In genomic region chr10:123154943-123155505, GRCh38 we compare ENCODE assay signal across 9 cellular contexts. TPM values are rescaled to one million over a fixed set of nuclear protein-coding genes. Genes with fewer than 3 reads are reported as not detected.
DNase-seq lines count a peak whose midpoint lies in the region; FAIRE-seq and TF ChIP-seq lines count a peak whose summit lies in the region.
"Had no signal": no experiment of that assay in that cellular context is flagged by ENCODE, and none has a peak within 500 bp of the region (broad histone marks: within the 10 kb centered on the region; RNA-seq: fewer than 3 reads in every experiment).

No MANE protein-coding gene starts in this region.

- H3K4me2 ChIP-seq in H9 (ENCODE audit: insufficient read depth, insufficient read length, low read length) = peak overlapping the region; percentile 95

- no peak overlapping the region for H2BK12ac ChIP-seq in H9 (ENCODE audit: insufficient read length, low read depth, low read length)

- no peak overlapping the region for H3T11ph ChIP-seq in H9 (ENCODE audit: low read length)

- H3K27ac ChIP-seq in H9 (ENCODE audit: insufficient read length, low read depth, low read length) (no peak overlapping the region), vagina (peak overlapping the region; percentile 91)

- H2BK15ac ChIP-seq in H9 (ENCODE audit: low read depth, low read length) = no peak overlapping the region

- intact Hi-C loops in vagina (cut with DNase I) = no loop called here

- H3K9me3 Mint-ChIP-seq in H9 = peaks cover 0 to 2% of the 10 kb centered on the region in 2 experiments; a peak in 2 of 5 replicates

- no peak for FAIRE-seq in bronchial epithelial cell (lab: Jason Lieb, UNC)
- FAIRE-seq: colon had no signal

- H3K14ac ChIP-seq in H9 (ENCODE audit: insufficient read depth, low read length) = no peak overlapping the region; the same call in 1 of the 2 replicates

- H3K23me2 ChIP-seq in H9 (ENCODE audit: insufficient read length, low read depth, low read length, poor library complexity, severe bottlenecking) = peaks cover 15% of the 10 kb centered on the region

- peaks cover 24% of the 10 kb centered on the region; the same call in 1 of the 2 replicates for H3K79me2 ChIP-seq in H9 (ENCODE audit: insufficient read depth, low read length)

- peak overlapping the region; percentile 80 for H3K9ac ChIP-seq in H9 (ENCODE audit: extremely low read depth, insufficient read length, low read length)

- no peak overlapping the region for H3K18ac ChIP-seq in H9 (ENCODE audit: insufficient read length, low read depth, low read length)

- TF ChIP-seq POLR2A in vagina (IDR thresholded peaks at IDR 0.05) = no peak

- no peak overlapping the region for H2BK120ac ChIP-seq in H9 (ENCODE audit: low read depth, low read length, poor library complexity, severe bottlenecking)

- no peak for TF ChIP-seq CTCF in H9 (conservative IDR thresholded peaks at IDR 0.05)
- TF ChIP-seq CTCF in bronchial epithelial cell (IDR thresholded peaks at IDR 0.05; ENCODE audit: insufficient read depth, low read length, severe bottlenecking) = no peak
- TF ChIP-seq CTCF in vagina (IDR thresholded peaks at IDR 0.05) = no peak

- H2AFZ ChIP-seq in H9 (ENCODE audit: low read length) = no peak overlapping the region

- H2AK5ac ChIP-seq in H9 (ENCODE audit: insufficient read length, low read length) = no peak overlapping the region

- H2BK20ac ChIP-seq in H9 (ENCODE audit: low read depth, low read length, poor library complexity, severe bottlenecking) = no peak overlapping the region

- H3K27me3 ChIP-seq in H9 (ENCODE audit: insufficient read depth, low read length) = peaks cover 6% of the 10 kb centered on the region; the same call in 1 of the 2 replicates
- peaks cover 6% of the 10 kb centered on the region for H3K27me3 ChIP-seq in bronchial epithelial cell (ENCODE audit: control insufficient read depth, insufficient read depth, low read length)
- peaks cover 7% of the 10 kb centered on the region for H3K27me3 ChIP-seq in vagina

- no CpG with 5 or more reads among the region's 26 CpGs for WGBS in H9 (ENCODE audit: extremely low coverage, insufficient read length, low lambda C conversion rate)

- peaks cover 36 to 50% (median 48%) of the 10 kb centered on the region in 3 experiments for H3K36me3 Mint-ChIP-seq in H9 (ENCODE audit: insufficient read depth in 1 of 3, low read depth in 3 of 3)

- no peak overlapping the region for H2BK5ac ChIP-seq in H9 (ENCODE audit: insufficient read length, low read length)

- peaks cover 48 to 61% of the 10 kb centered on the region in 2 experiments for H3K4me1 Mint-ChIP-seq in H9

- no peaks in the 10 kb centered on the region for H3K79me1 ChIP-seq in H9 (ENCODE audit: insufficient read depth, low read depth, low read length, poor library complexity, severe bottlenecking)

- peaks cover 6% of the 10 kb centered on the region for H3K36me3 ChIP-seq in bronchial epithelial cell (ENCODE audit: control insufficient read depth, insufficient read depth, low read length)
- H3K36me3 ChIP-seq in vagina = peaks cover 0 to 26% of the 10 kb centered on the region in 2 donors

- H3K27me3 Mint-ChIP-seq in H9 (ENCODE audit: low read depth) = peaks cover 38% of the 10 kb centered on the region

- H3K56ac ChIP-seq in H9 (ENCODE audit: insufficient read length, low read depth, low read length) = no peak overlapping the region

- H3K4me1 ChIP-seq in H9 (ENCODE audit: insufficient read depth, low read length) (peaks cover 10% of the 10 kb centered on the region; the same call in 1 of the 2 replicates), vagina (peaks cover 52% of the 10 kb centered on the region)

- H3K4ac ChIP-seq in H9 (ENCODE audit: low read depth, low read length) = no peak overlapping the region

- DNase-seq in DMS79 treated with DMSO at 0.1 percent for 48 hours (lab: John Stamatoyannopoulos, UW) = peak; percentile 42
- DNase-seq in DMS79 (lab: John Stamatoyannopoulos, UW) = no peak
- peak; percentile 66 for DNase-seq in H9
- peak; percentile 67 for DNase-seq in NCI-H146 (lab: John Stamatoyannopoulos, UW)
- peak; percentile 46 for DNase-seq in bronchial epithelial cell (ENCODE audit: low read depth)
- peak; percentile 31 to 60 for DNase-seq in lung microvascular endothelial cell (ENCODE audit: low read depth in 2 of 2)
- no peak for DNase-seq in vagina (ENCODE audit: extremely low spot score in 2 of 2)
- no peak for DNase-seq in NOMO-1 treated with dmso at 0.1 percent for 144 hours (lab: John Stamatoyannopoulos, UW; ENCODE audit: unreplicated experiment)

- H3K4me3 ChIP-seq in bronchial epithelial cell (ENCODE audit: low read depth, low read length) (peak overlapping the region; percentile 77), vagina (peak overlapping the region; percentile 98 to 99)

- no peaks in the 10 kb centered on the region for H4K20me1 ChIP-seq in H9 (ENCODE audit: control insufficient read depth, insufficient read depth, insufficient read length)

- no peaks in the 10 kb centered on the region for H3K9me3 ChIP-seq in H9 (ENCODE audit: control insufficient read depth, low read depth, low read length)
- no peaks in the 10 kb centered on the region for H3K9me3 ChIP-seq in vagina

- H4K91ac ChIP-seq in H9 (ENCODE audit: insufficient read length, low read depth, low read length) = no peak overlapping the region

- no peak overlapping the region for H4K8ac ChIP-seq in H9 (replicated peaks; ENCODE audit: insufficient read length, low read depth, low read length)

- no peak overlapping the region for H4K5ac ChIP-seq in H9 (ENCODE audit: insufficient read length, low read depth, low read length)

- H3K27ac Mint-ChIP-seq in H9 = peak overlapping the region in 2 of 3 experiments; percentile 89 to 91; a peak in 5 of 7 replicates

- peak overlapping the region; percentile 98 to 100 for H3K4me3 Mint-ChIP-seq in H9

- H3K23ac ChIP-seq in H9 (ENCODE audit: insufficient read length, low read depth, low read length) = no peak overlapping the region

RNA-seq across cellular contexts. Expression of gene BUB3, which starts 0.8 kb away (rescaled TPM):
- total RNA-seq in H9 (2021) = 188 and 200 TPM in 2 replicates
- 143 and 179 TPM in 2 replicates for total RNA-seq in bronchial epithelial cell
- 131 and 163 TPM in 2 replicates for total RNA-seq in lung microvascular endothelial cell
- total RNA-seq in vagina = 128 TPM

RNA-seq across cellular contexts. Expression of gene HMX2, which starts 7.1 kb away (rescaled TPM):
- total RNA-seq in H9 (2021) (0.35 and 0.46 TPM in 2 replicates), bronchial epithelial cell (not detected in 2 replicates), lung microvascular endothelial cell (not detected in 2 replicates), vagina (not detected)

RNA-seq across cellular contexts. Expression of gene HMX3, which starts 19.3 kb away (rescaled TPM):
- total RNA-seq in H9 (2021) (0.20 TPM in 1 of 2 replicates, not detected in the other), bronchial epithelial cell (0.13 TPM in 1 of 2 replicates, not detected in the other), lung microvascular endothelial cell (not detected in 2 replicates), vagina (not detected)

Comparison
In these comparisons a context has a peak if more than half of its experiments do, and no peak if none do; other contexts are left out.
1. DNase-seq: peak in DMS79 treated with DMSO at 0.1 percent for 48 hours (single experiment), H9 (single experiment), NCI-H146 (single experiment), bronchial epithelial cell (single experiment) and lung microvascular endothelial cell (2 of 2); none in DMS79 (single experiment), vagina (0 of 2) and NOMO-1 treated with dmso at 0.1 percent for 144 hours (single experiment).